In genomic region chr17:76572201-76572910, GRCh38 we compare ENCODE assay signal across 21 cellular contexts. TPM values are rescaled to one million over a fixed set of nuclear protein-coding genes. Genes with fewer than 3 reads are reported as not detected.
DNase-seq lines count a peak whose midpoint lies in the region; ATAC-seq and TF ChIP-seq lines count a peak whose summit lies in the region.
"Had no signal": no experiment of that assay in that cellular context is flagged by ENCODE, and none has a peak within 500 bp of the region (broad histone marks: within the 10 kb centered on the region; RNA-seq: fewer than 3 reads in every experiment).

No MANE protein-coding gene starts in this region.

- peaks cover 28 to 62% (median 45%) of the 10 kb centered on the region in 11 experiments for H3K27me3 ChIP-seq in BLaER1 treated with 17β-estradiol and CSF1 and Interleukin-3, amounts not matched to agents 10 nM and 100 nM
- no peaks in the 10 kb centered on the region for H3K27me3 ChIP-seq in thyroid gland
- H3K27me3 ChIP-seq: BE2C had no signal

- peaks cover 2 to 60% (median 49%) of the 10 kb centered on the region in 11 experiments; a peak in 21 of 22 replicates for H4K20me1 ChIP-seq in BLaER1 treated with 17β-estradiol and CSF1 and Interleukin-3, amounts not matched to agents 10 nM and 100 nM

- peak overlapping the region; percentile 48 to 82 (median 68) for H3K4me2 ChIP-seq in BLaER1 treated with 17β-estradiol and CSF1 and Interleukin-3, amounts not matched to agents 10 nM and 100 nM

- TF ChIP-seq CTCF in thyroid gland (IDR thresholded peaks at IDR 0.05): no peak

- no peak overlapping the region for H3K27ac ChIP-seq in BLaER1 treated with 17β-estradiol and CSF1 and Interleukin-3, amounts not matched to agents 10 nM and 100 nM
- H3K27ac ChIP-seq in thyroid gland: peak overlapping the region; percentile 83 to 93 (median 92)
- H3K27ac ChIP-seq: GM23248 had no signal

- peaks cover 0 to 18% (median 9%) of the 10 kb centered on the region in 11 experiments; a peak in 17 of 22 replicates for H3K9me3 ChIP-seq in BLaER1 treated with 17β-estradiol and CSF1 and Interleukin-3, amounts not matched to agents 10 nM and 100 nM (replicated peaks in 1 of 11)
- no peaks in the 10 kb centered on the region for H3K9me3 ChIP-seq in thyroid gland
- H3K9me3 ChIP-seq: BE2C had no signal

- no peak overlapping the region for H3K4me3 Mint-ChIP-seq in activated CD8-positive, alpha-beta memory T cell treated with anti-CD3 and anti-CD28 coated beads, Interleukin-2, amount 10 ng/mL, durations not matched to agents 7 days and 5 days
- H3K4me3 Mint-ChIP-seq: CD4-positive, CD25-positive, alpha-beta regulatory T cell; IgD-negative memory B cell had no signal

- DNase-seq in activated CD8-positive, alpha-beta memory T cell treated with anti-CD3 and anti-CD28 coated beads, Interleukin-2, amount 10 ng/mL, durations not matched to agents 7 days and 5 days: no peak
- DNase-seq in activated CD8-positive, alpha-beta memory T cell treated with anti-CD3 and anti-CD28 coated beads for 24 hours: no peak
- DNase-seq in SW480 (ENCODE audit: low spot score): peak; percentile 93
- DNase-seq in thyroid gland: no peak
- no peak for DNase-seq in NCI-H1930 (lab: John Stamatoyannopoulos, UW)
- DNase-seq in NCI-H2171 (lab: John Stamatoyannopoulos, UW): no peak
- DNase-seq: 8988T; ACHN; BE2C; CD4-positive, CD25-positive, alpha-beta regulatory T cell; GM23248; H7; NCI-H1092 treated with DMSO at 0.1 percent for 48 hours; NCI-H1436 treated with DMSO at 0.1 percent for 48 hours; NCI-H187 treated with DMSO at 0.1 percent for 48 hours; NCI-H2107; NCI-H446; NCI-H524 treated with DMSO at 0.1 percent for 48 hours; NCI-H774 had no signal

- ATAC-seq in activated CD8-positive, alpha-beta memory T cell treated with anti-CD3 and anti-CD28 coated beads, Interleukin-2, amount 10 ng/mL, durations not matched to agents 7 days and 5 days: no peak

- no peaks in the 10 kb centered on the region for H3K9me3 Mint-ChIP-seq in activated CD8-positive, alpha-beta memory T cell treated with anti-CD3 and anti-CD28 coated beads, Interleukin-2, amount 10 ng/mL, durations not matched to agents 7 days and 5 days (ENCODE audit: low read depth)
- H3K9me3 Mint-ChIP-seq: CD4-positive, CD25-positive, alpha-beta regulatory T cell; IgD-negative memory B cell had no signal

- H3K27me3 Mint-ChIP-seq in activated CD8-positive, alpha-beta memory T cell treated with anti-CD3 and anti-CD28 coated beads, Interleukin-2, amount 10 ng/mL, durations not matched to agents 7 days and 5 days: no peaks in the 10 kb centered on the region

- H3K36me3 Mint-ChIP-seq in activated CD8-positive, alpha-beta memory T cell treated with anti-CD3 and anti-CD28 coated beads, Interleukin-2, amount 10 ng/mL, durations not matched to agents 7 days and 5 days: no peaks in the 10 kb centered on the region
- H3K36me3 Mint-ChIP-seq: IgD-negative memory B cell had no signal

- CTCF ChIA-PET in activated CD8-positive, alpha-beta memory T cell treated with anti-CD3 and anti-CD28 coated beads, Interleukin-2, amount 10 ng/mL, durations not matched to agents 7 days and 5 days (lab: Charles Lee): interaction anchor here (0.8 to 1.8 kb wide), 3 partner anchors 14 to 52 kb away, joined by 3 to 4 read pairs (median 3); no protein-coding TSS in a partner anchor

- peaks cover 22 to 33% (median 28%) of the 10 kb centered on the region in 10 experiments for H3K4me1 ChIP-seq in BLaER1 treated with 17β-estradiol and CSF1 and Interleukin-3, amounts not matched to agents 10 nM and 100 nM
- H3K4me1 ChIP-seq in thyroid gland: peaks cover 41 to 51% of the 10 kb centered on the region in 2 donors

- WGBS in thyroid gland, 2 donors: 98% methylated on average over 11 to 16 of the region's 17 CpGs

- no peak overlapping the region for H3K4me3 ChIP-seq in BLaER1 treated with 17β-estradiol and CSF1 and Interleukin-3, amounts not matched to agents 10 nM and 100 nM
- H3K4me3 ChIP-seq in thyroid gland (replicated peaks in 1 of 3): no peak overlapping the region
- H3K4me3 ChIP-seq: GM23248 had no signal

- peaks cover 0 to 3% (median 1%) of the 10 kb centered on the region in 11 experiments; a peak in 5 of 22 replicates for H3K36me3 ChIP-seq in BLaER1 treated with 17β-estradiol and CSF1 and Interleukin-3, amounts not matched to agents 10 nM and 100 nM
- no peaks in the 10 kb centered on the region for H3K36me3 ChIP-seq in thyroid gland

- TF ChIP-seq POLR2A in thyroid gland (IDR thresholded peaks at IDR 0.05): no peak

- intact Hi-C loops in thyroid gland (cut with DNase I): no loop called here

- H3K9ac ChIP-seq in BLaER1 treated with 17β-estradiol and CSF1 and Interleukin-3, amounts not matched to agents 10 nM and 100 nM: no peak overlapping the region
- H3K9ac ChIP-seq: GM23248 had no signal

- peak overlapping the region; percentile 28 for H3K27ac Mint-ChIP-seq in activated CD8-positive, alpha-beta memory T cell treated with anti-CD3 and anti-CD28 coated beads, Interleukin-2, amount 10 ng/mL, durations not matched to agents 7 days and 5 days
- H3K27ac Mint-ChIP-seq: CD4-positive, CD25-positive, alpha-beta regulatory T cell; IgD-negative memory B cell had no signal

- no peaks in the 10 kb centered on the region for H3K4me1 Mint-ChIP-seq in activated CD8-positive, alpha-beta memory T cell treated with anti-CD3 and anti-CD28 coated beads, Interleukin-2, amount 10 ng/mL, durations not matched to agents 7 days and 5 days

RNA-seq across cellular contexts. Expression of gene ST6GALNAC2, which starts 13.3 kb away (rescaled TPM):
- total RNA-seq in activated CD8-positive, alpha-beta memory T cell treated with anti-CD3 and anti-CD28 coated beads, Interleukin-2, amount 10 ng/mL, durations not matched to agents 7 days and 5 days: not detected
- 10 to 100 TPM; 32.7 to 65.4 (median 42.6) TPM for total RNA-seq in thyroid gland

RNA-seq across cellular contexts. Expression of gene PRCD, which starts 32.5 kb away (rescaled TPM):
- total RNA-seq in activated CD8-positive, alpha-beta memory T cell treated with anti-CD3 and anti-CD28 coated beads, Interleukin-2, amount 10 ng/mL, durations not matched to agents 7 days and 5 days: not detected
- total RNA-seq in thyroid gland: 1 to 10 TPM; 1.5 to 8.3 (median 4.2) TPM
- total RNA-seq: CD4-positive, CD25-positive, alpha-beta regulatory T cell had no signal

RNA-seq across cellular contexts. Expression of gene CYGB, which starts 34.8 kb away (rescaled TPM):
- total RNA-seq in activated CD8-positive, alpha-beta memory T cell treated with anti-CD3 and anti-CD28 coated beads, Interleukin-2, amount 10 ng/mL, durations not matched to agents 7 days and 5 days: not detected
- 10 to 100 TPM; 14.7 to 32.3 (median 25.6) TPM for total RNA-seq in thyroid gland
- total RNA-seq: CD4-positive, CD25-positive, alpha-beta regulatory T cell had no signal

Comparison
In these comparisons a context has a peak if more than half of its experiments do, and no peak if none do; other contexts are left out.
1. H3K27ac ChIP-seq: peak in thyroid gland (3 of 3); none in BLaER1 treated with 17β-estradiol and CSF1 and Interleukin-3, amounts not matched to agents 10 nM and 100 nM (0 of 11).
2. RNA of gene ST6GALNAC2, which starts 13.3 kb away (total RNA-seq): 32.7 to 65.4 TPM in thyroid gland; not detected in activated CD8-positive, alpha-beta memory T cell treated with anti-CD3 and anti-CD28 coated beads, Interleukin-2, amount 10 ng/mL, durations not matched to agents 7 days and 5 days; every median in the first group is over 10 times any median in the second.
3. RNA of gene CYGB, which starts 34.8 kb away (total RNA-seq): 14.7 to 32.3 TPM in thyroid gland; not detected in activated CD8-positive, alpha-beta memory T cell treated with anti-CD3 and anti-CD28 coated beads, Interleukin-2, amount 10 ng/mL, durations not matched to agents 7 days and 5 days; every median in the first group is over 10 times any median in the second.